Comparison of ENCODE assay signal across 26 cellular contexts in the genomic region with DNA sequence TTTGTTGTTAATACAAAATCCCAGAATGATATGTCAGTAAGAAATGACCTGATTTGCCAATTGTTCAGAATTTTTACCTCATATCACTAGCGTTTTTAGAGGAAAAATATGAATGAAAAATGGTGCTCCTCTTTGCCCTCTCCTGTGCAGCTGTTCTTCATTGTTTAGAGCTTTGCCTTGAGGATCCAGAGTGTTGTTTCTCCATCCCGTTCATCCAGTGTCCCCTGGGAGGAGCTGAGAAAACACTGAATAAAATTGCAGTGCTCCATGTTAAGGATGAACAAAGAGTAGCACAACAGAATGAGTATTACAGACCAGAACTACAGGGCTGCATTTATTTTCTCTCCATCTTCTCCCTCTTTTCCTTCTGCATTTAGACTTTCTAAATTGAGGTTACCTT.
"Had no signal": no experiment of that assay in that cellular context is flagged by ENCODE, and none has a peak within 500 bp of the region (broad histone marks: within the 10 kb centered on the region; RNA-seq: fewer than 3 reads in every experiment).

No MANE protein-coding gene starts in this region.

- H3K27me3 ChIP-seq: esophagus squamous epithelium, ovary, sigmoid colon, stomach, thyroid gland, vagina had no signal

- H3K27ac ChIP-seq: esophagus squamous epithelium, lower lobe of right lung, ovary, psoas muscle, sigmoid colon, stomach, thyroid gland, vagina had no signal

- H3K36me3 ChIP-seq: esophagus squamous epithelium, lower lobe of right lung, ovary, sigmoid colon, stomach, thyroid gland, vagina had no signal

- H3K27ac Mint-ChIP-seq: effector memory CD8-positive, alpha-beta T cell; immature natural killer cell; natural killer cell; stimulated activated effector memory CD8-positive, alpha-beta T cell treated with anti-CD3 and anti-CD28 coated beads, Interleukin-12 subunit alpha, Interleukin-12 subunit beta, amount 100 ng/mL, for 72 hours had no signal

- H3K36me3 Mint-ChIP-seq: immature natural killer cell; natural killer cell; stimulated activated effector memory CD8-positive, alpha-beta T cell treated with anti-CD3 and anti-CD28 coated beads, Interleukin-12 subunit alpha, Interleukin-12 subunit beta, amount 100 ng/mL, for 72 hours had no signal

- H3K4me1 ChIP-seq: esophagus squamous epithelium, lower lobe of right lung, psoas muscle, sigmoid colon, stomach, thyroid gland, vagina had no signal

- DNase-seq: cortex of kidney; effector memory CD8-positive, alpha-beta T cell; erythroblast; esophagus squamous epithelium; foreskin melanocyte; hypothalamus; immature natural killer cell; islet precursor cell; kidney glomerular epithelial cell; left ventricle myocardium superior; lower lobe of right lung; natural killer cell; nucleus accumbens; ovary; posterior cingulate gyrus; psoas muscle; right cardiac atrium; sigmoid colon; stimulated activated CD4-positive, alpha-beta T cell treated with anti-CD3 and anti-CD28 coated beads, Interleukin-2, amount 100 ng/mL, for 24 hours; stimulated activated CD4-positive, alpha-beta T cell treated with anti-CD3 and anti-CD28 coated beads, Interleukin-4, amount 100 ng/mL, for 24 hours; stimulated activated naive CD4-positive, alpha-beta T cell treated with Interleukin-2 at 50 U/mL for 16 hours; stomach; thyroid gland; trophoblast cell had no signal

- H3K4me1 Mint-ChIP-seq: immature natural killer cell; natural killer cell; stimulated activated effector memory CD8-positive, alpha-beta T cell treated with anti-CD3 and anti-CD28 coated beads, Interleukin-12 subunit alpha, Interleukin-12 subunit beta, amount 100 ng/mL, for 72 hours had no signal

- H3K4me3 Mint-ChIP-seq: effector memory CD8-positive, alpha-beta T cell; immature natural killer cell; natural killer cell; stimulated activated effector memory CD8-positive, alpha-beta T cell treated with anti-CD3 and anti-CD28 coated beads, Interleukin-12 subunit alpha, Interleukin-12 subunit beta, amount 100 ng/mL, for 72 hours had no signal

- H3K4me3 ChIP-seq: esophagus squamous epithelium, lower lobe of right lung, ovary, psoas muscle, sigmoid colon, stomach, thyroid gland, vagina had no signal

- ATAC-seq: effector memory CD8-positive, alpha-beta T cell; left ventricle myocardium superior; lower lobe of right lung; natural killer cell; psoas muscle; right cardiac atrium; stimulated activated effector memory CD8-positive, alpha-beta T cell treated with anti-CD3 and anti-CD28 coated beads, Interleukin-12 subunit alpha, Interleukin-12 subunit beta, amount 100 ng/mL, for 72 hours had no signal

- H3K9me3 ChIP-seq: esophagus squamous epithelium, lower lobe of right lung, ovary, psoas muscle, thyroid gland, vagina had no signal
